Comparison of ENCODE assay signal across 14 cellular contexts in genomic region chr19:45601115-45601514, GRCh38. TPM values are rescaled to one million over a fixed set of nuclear protein-coding genes. Genes with fewer than 3 reads are reported as not detected.
DNase-seq lines count a peak whose midpoint lies in the region; ATAC-seq, FAIRE-seq and TF ChIP-seq lines count a peak whose summit lies in the region.
"Had no signal": no experiment of that assay in that cellular context is flagged by ENCODE, and none has a peak within 500 bp of the region (broad histone marks: within the 10 kb centered on the region; RNA-seq: fewer than 3 reads in every experiment).

No MANE protein-coding gene starts in this region.

- no peak overlapping the region for H3K27ac ChIP-seq in GM23338 (ENCODE audit: low read depth)
- H3K27ac ChIP-seq in keratinocyte (ENCODE audit: control insufficient read depth, insufficient read depth, low read length) = no peak overlapping the region
- H3K27ac ChIP-seq in stomach = peak overlapping the region in 4 of 5 donors; percentile 36 to 70 (median 50)
- H3K27ac ChIP-seq in CD4-positive, alpha-beta memory T cell (ENCODE audit: low read depth, low read length) = no peak overlapping the region
- H3K27ac ChIP-seq: hepatocyte had no signal

- H3K36me3 ChIP-seq in GM23338 (ENCODE audit: insufficient read depth) (no peaks in the 10 kb centered on the region), keratinocyte (ENCODE audit: control insufficient read depth in 2 of 2, extremely low read depth in 1 of 2, insufficient read depth in 2 of 2, low read length in 2 of 2) (no peaks in the 10 kb centered on the region), stomach (no peaks in the 10 kb centered on the region)
- no peaks in the 10 kb centered on the region for H3K36me3 ChIP-seq in CD4-positive, alpha-beta memory T cell (ENCODE audit: insufficient read depth, low read length)

- TF ChIP-seq EP300 in stomach (IDR thresholded peaks at IDR 0.05) = no peak

- H3K27ac Mint-ChIP-seq in GM23338 = no peak overlapping the region
- no peak overlapping the region for H3K27ac Mint-ChIP-seq in CD4-positive, alpha-beta memory T cell
- H3K27ac Mint-ChIP-seq: activated naive CD8-positive, alpha-beta T cell treated with anti-CD3 and anti-CD28 coated beads for 36 hours had no signal

- TF ChIP-seq CTCF in GM23338 (conservative IDR thresholded peaks at IDR 0.05; ENCODE audit: low read depth in 2 of 2) = no peak
- no peak for TF ChIP-seq CTCF in cardiac fibroblast (IDR thresholded peaks at IDR 0.05; ENCODE audit: low read depth, low read length)
- no peak for TF ChIP-seq CTCF in keratinocyte (optimal IDR thresholded peaks at IDR 0.05 in 1 of 3, IDR thresholded peaks at IDR 0.05 in 1 of 3, conservative IDR thresholded peaks at IDR 0.05 in 1 of 3; ENCODE audit: extremely low read depth in 1 of 3, insufficient read depth in 2 of 3, low read length in 3 of 3)
- no peak for TF ChIP-seq CTCF in stomach (IDR thresholded peaks at IDR 0.05)

- DNase-seq in GM23338 (ENCODE audit: low spot score) = no peak
- DNase-seq in cardiac fibroblast (ENCODE audit: low read depth in 2 of 2) = no peak
- no peak for DNase-seq in keratinocyte (ENCODE audit: low read depth, low spot score)
- DNase-seq in stomach = no peak
- DNase-seq in amniotic stem cell (lab: John Stamatoyannopoulos, UW) = no peak
- no peak for DNase-seq in CD4-positive, alpha-beta memory T cell
- DNase-seq in HEK293T (ENCODE audit: extremely low spot score) = no peak
- DNase-seq: activated naive CD8-positive, alpha-beta T cell treated with anti-CD3 and anti-CD28 coated beads for 36 hours; effector memory CD8-positive, alpha-beta T cell; NCI-H1105; NCI-H524; small intestine had no signal

- H3K9ac ChIP-seq in keratinocyte (ENCODE audit: control insufficient read depth, extremely low read depth, insufficient read depth, low read length) = no peak overlapping the region

- peak overlapping the region; percentile 97 for H3K4me2 ChIP-seq in GM23338
- peak overlapping the region; percentile 32 for H3K4me2 ChIP-seq in keratinocyte (ENCODE audit: control insufficient read depth, extremely low read depth, insufficient read depth, low read depth, low read length)

- 20 to 27% (median 22%) methylated on average over 9 to 10 of the region's 10 CpGs for WGBS in stomach, 5 donors

- H3K4me3 ChIP-seq in GM23338 (peak overlapping the region; percentile 67), cardiac fibroblast (replicated peaks in 1 of 2; ENCODE audit: low read depth in 2 of 2, low read length in 2 of 2) (peak overlapping the region; percentile 67 to 77), keratinocyte (ENCODE audit: control insufficient read depth in 2 of 3, extremely low read depth in 1 of 3, insufficient read depth in 2 of 3, low read depth in 1 of 3, low read length in 3 of 3) (no peak overlapping the region), stomach (peak overlapping the region; percentile 30 to 43 (median 37))
- H3K4me3 ChIP-seq in CD4-positive, alpha-beta memory T cell (ENCODE audit: low read length in 2 of 2) = no peak overlapping the region
- H3K4me3 ChIP-seq: hepatocyte had no signal

- CTCF ChIA-PET in CD4-positive, alpha-beta memory T cell (lab: Charles Lee; ENCODE audit: partially characterized antibody) = interaction anchor here (1.2 kb wide), 1 partner anchor 41 kb away, joined by 4 read pairs; no protein-coding TSS in a partner anchor
- CTCF ChIA-PET in HEK293T (lab: Yijun Ruan, JAX) = interaction anchor here (0.6 kb wide), 1 partner anchor 41 kb away, joined by 3 read pairs; no protein-coding TSS in a partner anchor

- dilution Hi-C loops in keratinocyte (cut with MboI; ENCODE audit: extremely low pct_ligation_motif_present, low sequenced_read_pairs) = no loop called here

- H2AFZ ChIP-seq in GM23338 (peak overlapping the region; percentile 81; the same call in 1 of the 2 replicates), keratinocyte (ENCODE audit: control insufficient read depth, low read length) (no peak overlapping the region)
- H2AFZ ChIP-seq: hepatocyte had no signal

- H3K27me3 Mint-ChIP-seq in GM23338 (ENCODE audit: insufficient read depth, low read depth, poor library complexity) = peaks cover 64% of the 10 kb centered on the region
- H3K27me3 Mint-ChIP-seq in CD4-positive, alpha-beta memory T cell = peaks cover 58 to 62% of the 10 kb centered on the region in 2 donors

- TF ChIP-seq POLR2A in stomach (IDR thresholded peaks at IDR 0.05) = no peak

- no peaks in the 10 kb centered on the region for H3K9me3 Mint-ChIP-seq in GM23338
- peaks cover 0 to 4% (median 0%) of the 10 kb centered on the region in 8 donors for H3K9me3 Mint-ChIP-seq in CD4-positive, alpha-beta memory T cell
- H3K9me3 Mint-ChIP-seq: activated naive CD8-positive, alpha-beta T cell treated with anti-CD3 and anti-CD28 coated beads for 36 hours; effector memory CD8-positive, alpha-beta T cell had no signal

- no peak for ATAC-seq in GM23338
- ATAC-seq in HG02798 (IDR thresholded peaks at IDR 0.05; ENCODE audit: poor library complexity, unreplicated experiment) = no peak
- ATAC-seq: effector memory CD8-positive, alpha-beta T cell had no signal

- H4K20me1 ChIP-seq in GM23338 (replicated peaks; ENCODE audit: insufficient read depth) (no peaks in the 10 kb centered on the region; the same call in 1 of the 2 replicates), keratinocyte (ENCODE audit: control insufficient read depth, extremely low read depth, insufficient read depth, low read length) (no peaks in the 10 kb centered on the region)

- peaks cover 93% of the 10 kb centered on the region for H3K27me3 ChIP-seq in GM23338 (ENCODE audit: insufficient read depth)
- peaks cover 51% of the 10 kb centered on the region for H3K27me3 ChIP-seq in keratinocyte (ENCODE audit: control insufficient read depth, extremely low read depth, insufficient read depth, low read length)
- peaks cover 8 to 82% (median 58%) of the 10 kb centered on the region in 3 donors for H3K27me3 ChIP-seq in stomach
- peaks cover 51% of the 10 kb centered on the region for H3K27me3 ChIP-seq in CD4-positive, alpha-beta memory T cell (ENCODE audit: insufficient read depth, low read length)

- intact Hi-C loops in stomach (cut with DNase I; ENCODE audit: low total_unique reads) = no loop called here
- intact Hi-C loops in CD4-positive, alpha-beta memory T cell (cut with micrococcal nuclease) = no loop called here

- H3K9me3 ChIP-seq in keratinocyte (ENCODE audit: control insufficient read depth, low read depth, low read length) (no peaks in the 10 kb centered on the region), stomach (no peaks in the 10 kb centered on the region)
- H3K9me3 ChIP-seq in CD4-positive, alpha-beta memory T cell (ENCODE audit: control insufficient read depth in 1 of 2, low read length in 2 of 2) = no peaks in the 10 kb centered on the region

- POLR2A ChIA-PET in CD4-positive, alpha-beta memory T cell (lab: Charles Lee; ENCODE audit: partially characterized antibody) = interaction anchor here (0.5 kb wide), 1 partner anchor 41 kb away, joined by 3 read pairs; no protein-coding TSS in a partner anchor
- POLR2A ChIA-PET in HEK293T (lab: Yijun Ruan, JAX) = interaction anchor here (0.7 kb wide), 1 partner anchor 17 kb away, joined by 3 read pairs; no protein-coding TSS in a partner anchor

- H3K4me1 Mint-ChIP-seq in GM23338 = peaks cover 49% of the 10 kb centered on the region
- H3K4me1 Mint-ChIP-seq in CD4-positive, alpha-beta memory T cell = peaks cover 10 to 35% (median 27%) of the 10 kb centered on the region in 4 donors

- H3F3A ChIP-seq in GM23338 (replicated peaks; ENCODE audit: low read depth) = peaks cover 22% of the 10 kb centered on the region; the same call in 1 of the 2 replicates

- peak overlapping the region; percentile 67 for H3K4me3 Mint-ChIP-seq in GM23338
- peak overlapping the region in 2 of 8 donors; percentile 53 to 68 for H3K4me3 Mint-ChIP-seq in CD4-positive, alpha-beta memory T cell
- H3K4me3 Mint-ChIP-seq: activated naive CD8-positive, alpha-beta T cell treated with anti-CD3 and anti-CD28 coated beads for 36 hours; effector memory CD8-positive, alpha-beta T cell had no signal

- no peaks in the 10 kb centered on the region; the same call in 2 of the 3 replicates for H3K36me3 Mint-ChIP-seq in GM23338 (ENCODE audit: low read depth)
- H3K36me3 Mint-ChIP-seq in CD4-positive, alpha-beta memory T cell = peaks cover 0 to 4% of the 10 kb centered on the region in 2 donors
- H3K36me3 Mint-ChIP-seq: activated naive CD8-positive, alpha-beta T cell treated with anti-CD3 and anti-CD28 coated beads for 36 hours had no signal

- FAIRE-seq in keratinocyte (lab: Jason Lieb, UNC) = no peak
- FAIRE-seq: small intestine had no signal

- no peaks in the 10 kb centered on the region for H3K9me1 ChIP-seq in keratinocyte (ENCODE audit: control insufficient read depth, extremely low read depth, insufficient read depth, low read length)

- H3K79me2 ChIP-seq in GM23338 (replicated peaks; ENCODE audit: insufficient read depth) (no peaks in the 10 kb centered on the region), keratinocyte (ENCODE audit: control insufficient read depth, insufficient read depth, low read length) (no peaks in the 10 kb centered on the region)
- H3K79me2 ChIP-seq: hepatocyte had no signal

- H3K4me1 ChIP-seq in GM23338 (ENCODE audit: insufficient read depth) (peaks cover 50% of the 10 kb centered on the region), keratinocyte (ENCODE audit: control insufficient read depth, extremely low read depth, insufficient read depth, low read length) (peaks cover 7% of the 10 kb centered on the region), stomach (peaks cover 6 to 49% (median 21%) of the 10 kb centered on the region in 4 donors)
- H3K4me1 ChIP-seq in CD4-positive, alpha-beta memory T cell (ENCODE audit: insufficient read depth, low read length) = peaks cover 11% of the 10 kb centered on the region

- H3K9me2 ChIP-seq in GM23338 (ENCODE audit: insufficient read depth) = no peaks in the 10 kb centered on the region

RNA-seq across cellular contexts. Expression of gene GPR4, which starts 0.9 kb away (rescaled TPM):
- total RNA-seq in GM23338 (2014; rRNA removed; shearing (Covaris generic)) = 0.14 and 0.35 TPM in 2 replicates
- 0.06 and 0.59 TPM in 2 replicates for polyA plus RNA-seq in GM23338 (2016; fragmentation: Nextera tagmentation; extraction: Ambion mirVana)
- 0.13 to 0.14 TPM in 2 of 3 replicates, not detected in the other for polyA plus RNA-seq in keratinocyte
- not detected for polyA plus RNA-seq in keratinocyte (2011; ENCODE audit: low read depth)
- 0.03 TPM in 1 of 2 replicates, not detected in the other for polyA plus RNA-seq in keratinocyte (2011; cell fraction: cytosol; rRNA removed)
- polyA plus RNA-seq in keratinocyte (2011; cell fraction: nucleus; rRNA removed) = 0.40 TPM in 1 of 2 replicates, not detected in the other
- 0.04 TPM in 1 of 2 replicates, not detected in the other for polyA plus RNA-seq in keratinocyte (2012; ENCODE audit: low replicate concordance)
- polyA minus RNA-seq in keratinocyte = 0.07 TPM in 1 of 3 replicates, not detected in the others
- polyA minus RNA-seq in keratinocyte (2011; cell fraction: cytosol; rRNA and poly(A)+ RNA removed) = not detected
- polyA minus RNA-seq in keratinocyte (2011; cell fraction: nucleus; rRNA and poly(A)+ RNA removed) = not detected in 2 replicates
- 1 to 10 TPM; 1.3 to 5.8 (median 2.0) TPM for total RNA-seq in stomach
- polyA plus RNA-seq in stomach = 1 to 10 TPM in 2 of 3 donors, under 1 TPM in 1; 0.60 to 3.2 (median 2.9) TPM
- not detected for total RNA-seq in CD4-positive, alpha-beta memory T cell
- polyA plus RNA-seq in CD4-positive, alpha-beta memory T cell = not detected
- total RNA-seq: activated naive CD8-positive, alpha-beta T cell treated with anti-CD3 and anti-CD28 coated beads for 36 hours; hepatocyte had no signal

RNA-seq across cellular contexts. Expression of gene OPA3, which starts 16.5 kb away (rescaled TPM):
- total RNA-seq in GM23338 (2014; rRNA removed; shearing (Covaris generic)) = 13.5 and 14.5 TPM in 2 replicates
- polyA plus RNA-seq in GM23338 (2016; fragmentation: Nextera tagmentation; extraction: Ambion mirVana) = 9.1 and 11.5 TPM in 2 replicates
- polyA plus RNA-seq in keratinocyte = 11.9 to 16.5 TPM (median 16.5 TPM) in 3 replicates
- 1.5 TPM for polyA plus RNA-seq in keratinocyte (2011; ENCODE audit: low read depth)
- polyA plus RNA-seq in keratinocyte (2011; cell fraction: cytosol; rRNA removed) = 17.6 and 18.3 TPM in 2 replicates
- polyA plus RNA-seq in keratinocyte (2011; cell fraction: nucleus; rRNA removed) = 16.5 and 23.5 TPM in 2 replicates
- polyA plus RNA-seq in keratinocyte (2012; ENCODE audit: low replicate concordance) = 5.5 and 11.4 TPM in 2 replicates
- polyA minus RNA-seq in keratinocyte = 14.4 to 24.5 TPM (median 20.5 TPM) in 3 replicates
- 9.2 TPM for polyA minus RNA-seq in keratinocyte (2011; cell fraction: cytosol; rRNA and poly(A)+ RNA removed)
- polyA minus RNA-seq in keratinocyte (2011; cell fraction: nucleus; rRNA and poly(A)+ RNA removed) = 5.6 and 10.1 TPM in 2 replicates
- total RNA-seq in stomach = 10 to 100 TPM in 1 of 5 donors, 1 to 10 TPM in 3, under 1 TPM in 1; under 0.01 to 27.5 (median 3.7) TPM
- polyA plus RNA-seq in stomach = 1 to 10 TPM; 2.9 to 5.5 (median 4.9) TPM
- total RNA-seq in CD4-positive, alpha-beta memory T cell = 10 to 100 TPM in 1 of 2 experiments, 1 to 10 TPM in 1; 9.9 to 10.8 TPM
- 10 to 100 TPM in 1 of 2 donors, 1 to 10 TPM in 1; 4.4 to 12.9 TPM for polyA plus RNA-seq in CD4-positive, alpha-beta memory T cell

RNA-seq across cellular contexts. Expression of gene EML2, which starts 38.1 kb away (rescaled TPM):
- 28.9 and 33.9 TPM in 2 replicates for total RNA-seq in GM23338 (2014; rRNA removed; shearing (Covaris generic))
- polyA plus RNA-seq in GM23338 (2016; fragmentation: Nextera tagmentation; extraction: Ambion mirVana) = 7.1 and 8.0 TPM in 2 replicates
- polyA plus RNA-seq in keratinocyte = 35.4 to 43.4 TPM (median 41.8 TPM) in 3 replicates
- 28.3 TPM for polyA plus RNA-seq in keratinocyte (2011; ENCODE audit: low read depth)
- 29.3 and 42.9 TPM in 2 replicates for polyA plus RNA-seq in keratinocyte (2011; cell fraction: cytosol; rRNA removed)
- polyA plus RNA-seq in keratinocyte (2011; cell fraction: nucleus; rRNA removed) = 134 and 138 TPM in 2 replicates
- polyA plus RNA-seq in keratinocyte (2012; ENCODE audit: low replicate concordance) = 65.7 and 69.9 TPM in 2 replicates
- 48.2 to 87.1 TPM (median 56.6 TPM) in 3 replicates for polyA minus RNA-seq in keratinocyte
- 85.9 TPM for polyA minus RNA-seq in keratinocyte (2011; cell fraction: cytosol; rRNA and poly(A)+ RNA removed)
- polyA minus RNA-seq in keratinocyte (2011; cell fraction: nucleus; rRNA and poly(A)+ RNA removed) = 38.8 and 46.1 TPM in 2 replicates
- 100 to 1,000 TPM in 2 of 5 donors, 10 to 100 TPM in 3; 17.8 to 387 (median 33.8) TPM for total RNA-seq in stomach
- polyA plus RNA-seq in stomach = 10 to 100 TPM; 28.6 to 53.0 (median 31.8) TPM
- total RNA-seq in CD4-positive, alpha-beta memory T cell = 10 to 100 TPM; 76.7 to 78.0 TPM
- polyA plus RNA-seq in CD4-positive, alpha-beta memory T cell = 10 to 100 TPM; 11.0 to 20.8 TPM

Comparison
In these comparisons a context has a peak if more than half of its experiments do, and no peak if none do; other contexts are left out.
1. H3K27ac ChIP-seq: peak in stomach (4 of 5); none in GM23338 (single experiment), keratinocyte (single experiment) and CD4-positive, alpha-beta memory T cell (single experiment).
2. H3K4me3 ChIP-seq: peak in GM23338 (single experiment), cardiac fibroblast (2 of 2) and stomach (4 of 4); none in keratinocyte (0 of 3) and CD4-positive, alpha-beta memory T cell (0 of 2).